In the genomic region with DNA sequence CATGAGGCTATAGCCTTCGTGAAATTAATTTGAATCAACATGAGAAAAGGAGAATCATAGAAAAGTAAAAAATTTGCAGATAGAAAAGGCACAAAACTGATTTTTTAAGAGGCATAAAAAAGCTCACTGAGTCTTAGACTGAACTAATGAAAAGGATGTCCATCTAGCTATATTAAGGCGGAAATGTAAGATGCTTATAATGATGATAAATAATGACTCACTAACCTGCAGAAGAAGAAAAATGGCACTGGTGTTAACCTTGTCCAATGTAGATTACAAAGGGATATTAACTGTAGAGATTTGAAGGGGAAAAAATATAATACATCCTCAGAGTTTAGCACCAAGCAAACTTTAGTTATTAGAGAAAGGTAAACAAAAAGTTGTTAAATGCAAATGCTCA, we compare ENCODE assay signal across 22 cellular contexts.
DNase-seq lines count a peak whose midpoint lies in the region; FAIRE-seq and TF ChIP-seq lines count a peak whose summit lies in the region.
"Had no signal": no experiment of that assay in that cellular context is flagged by ENCODE, and none has a peak within 500 bp of the region (broad histone marks: within the 10 kb centered on the region; RNA-seq: fewer than 3 reads in every experiment).

No MANE protein-coding gene starts in this region.

- no peak overlapping the region for H3K4me3 ChIP-seq in bronchial epithelial cell (ENCODE audit: low read depth, low read length)
- H3K4me3 ChIP-seq: BLaER1 treated with 17β-estradiol and CSF1 and Interleukin-3, amounts not matched to agents 10 nM and 100 nM; GM12878; GM23248 had no signal

- POLR2A ChIA-PET in RWPE1 (lab: Yijun Ruan, JAX; ENCODE audit: low non-redundant PET), result no interaction called here

- TF ChIP-seq CTCF in RWPE1 (conservative IDR thresholded peaks at IDR 0.05; ENCODE audit: low read depth), result no peak
- no peak for TF ChIP-seq CTCF in bronchial epithelial cell (IDR thresholded peaks at IDR 0.05; ENCODE audit: insufficient read depth, low read length, severe bottlenecking)

- CTCF ChIA-PET in RWPE1 (lab: Yijun Ruan, JAX), result no interaction called here

- no peak for FAIRE-seq in bronchial epithelial cell (lab: Jason Lieb, UNC)
- FAIRE-seq: D721Med, G401.6, GM12878, GM19239, H1 had no signal

- DNase-seq in DMS53 (lab: John Stamatoyannopoulos, UW) (peak; percentile 28), DMS53 treated with DMSO at 0.1 percent for 48 hours (lab: John Stamatoyannopoulos, UW; ENCODE audit: unreplicated experiment) (no peak), RWPE1 (ENCODE audit: low spot score) (peak; percentile 36), bronchial epithelial cell (ENCODE audit: low read depth) (peak; percentile 8), NCI-H510A treated with DMSO at 0.1 percent for 48 hours (lab: John Stamatoyannopoulos, UW) (no peak), NCI-H2107 treated with DMSO at 0.1 percent for 48 hours (lab: John Stamatoyannopoulos, UW; ENCODE audit: unreplicated experiment) (no peak)
- DNase-seq: AML-193; BE2C; CD4-positive, alpha-beta T cell; CD8-positive, alpha-beta memory T cell; DMS 273 treated with DMSO at 0.1 percent for 48 hours; DND-41; GM23248; H7; HCEC 1CT had no signal

- H3K36me3 ChIP-seq in bronchial epithelial cell (ENCODE audit: control insufficient read depth, insufficient read depth, low read length), result no peaks in the 10 kb centered on the region
- H3K36me3 ChIP-seq: BE2C; BLaER1 treated with 17β-estradiol and CSF1 and Interleukin-3, amounts not matched to agents 10 nM and 100 nM had no signal

- H3K27ac ChIP-seq in RWPE1, result no peak overlapping the region
- H3K27ac ChIP-seq: 22Rv1; BLaER1 treated with 17β-estradiol and CSF1 and Interleukin-3, amounts not matched to agents 10 nM and 100 nM; GM23248 had no signal

- no peaks in the 10 kb centered on the region for H3K27me3 ChIP-seq in bronchial epithelial cell (ENCODE audit: control insufficient read depth, insufficient read depth, low read length)
- H3K27me3 ChIP-seq: BE2C; BLaER1 treated with 17β-estradiol and CSF1 and Interleukin-3, amounts not matched to agents 10 nM and 100 nM had no signal

Comparison
In these comparisons a context has a peak if more than half of its experiments do, and no peak if none do; other contexts are left out.
1. DNase-seq: peak in DMS53 (single experiment), RWPE1 (single experiment) and bronchial epithelial cell (single experiment); none in DMS53 treated with DMSO at 0.1 percent for 48 hours (single experiment), NCI-H510A treated with DMSO at 0.1 percent for 48 hours (single experiment) and NCI-H2107 treated with DMSO at 0.1 percent for 48 hours (single experiment).